ENCODE assay signal across 1 cellular context in the genomic region with DNA sequence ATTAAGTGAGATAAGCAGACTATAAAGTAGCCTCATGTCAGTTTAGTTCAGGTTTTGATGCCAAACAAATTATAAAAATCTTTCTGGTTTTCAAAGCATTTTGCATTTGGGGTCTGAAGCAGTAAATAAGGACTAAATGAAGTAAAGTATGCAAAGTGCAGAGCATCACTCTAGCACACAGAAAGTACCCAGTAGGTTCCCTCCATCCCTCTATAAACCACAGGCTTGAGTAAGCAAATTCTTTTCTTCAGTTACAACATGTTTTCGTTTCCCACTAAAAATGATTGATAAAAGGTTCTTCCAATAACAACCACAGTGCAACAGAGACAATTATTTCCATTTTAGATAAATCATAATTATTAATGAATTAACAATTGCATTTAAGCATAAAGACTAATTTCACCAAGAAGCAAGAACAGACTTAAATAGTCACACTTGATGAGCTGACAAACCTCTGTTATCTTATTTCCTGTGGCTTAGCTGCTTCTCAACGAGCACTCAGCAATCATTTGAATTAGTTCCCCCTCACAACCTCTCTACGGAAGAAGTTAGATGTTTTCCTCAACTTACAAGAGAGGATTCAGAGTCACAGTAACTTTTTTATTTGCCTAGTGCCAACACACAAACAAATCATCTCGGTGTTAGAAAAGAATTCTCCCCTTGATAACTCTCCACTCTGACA.
TF ChIP-seq lines count a peak whose summit lies in the region.

No MANE protein-coding gene starts in this region.

TF ChIP-seq in K562, 482 proteins besides CTCF, POLR2A, EP300 and RAD21 (continued from another document):
- TF ChIP-seq, protein P1, sequence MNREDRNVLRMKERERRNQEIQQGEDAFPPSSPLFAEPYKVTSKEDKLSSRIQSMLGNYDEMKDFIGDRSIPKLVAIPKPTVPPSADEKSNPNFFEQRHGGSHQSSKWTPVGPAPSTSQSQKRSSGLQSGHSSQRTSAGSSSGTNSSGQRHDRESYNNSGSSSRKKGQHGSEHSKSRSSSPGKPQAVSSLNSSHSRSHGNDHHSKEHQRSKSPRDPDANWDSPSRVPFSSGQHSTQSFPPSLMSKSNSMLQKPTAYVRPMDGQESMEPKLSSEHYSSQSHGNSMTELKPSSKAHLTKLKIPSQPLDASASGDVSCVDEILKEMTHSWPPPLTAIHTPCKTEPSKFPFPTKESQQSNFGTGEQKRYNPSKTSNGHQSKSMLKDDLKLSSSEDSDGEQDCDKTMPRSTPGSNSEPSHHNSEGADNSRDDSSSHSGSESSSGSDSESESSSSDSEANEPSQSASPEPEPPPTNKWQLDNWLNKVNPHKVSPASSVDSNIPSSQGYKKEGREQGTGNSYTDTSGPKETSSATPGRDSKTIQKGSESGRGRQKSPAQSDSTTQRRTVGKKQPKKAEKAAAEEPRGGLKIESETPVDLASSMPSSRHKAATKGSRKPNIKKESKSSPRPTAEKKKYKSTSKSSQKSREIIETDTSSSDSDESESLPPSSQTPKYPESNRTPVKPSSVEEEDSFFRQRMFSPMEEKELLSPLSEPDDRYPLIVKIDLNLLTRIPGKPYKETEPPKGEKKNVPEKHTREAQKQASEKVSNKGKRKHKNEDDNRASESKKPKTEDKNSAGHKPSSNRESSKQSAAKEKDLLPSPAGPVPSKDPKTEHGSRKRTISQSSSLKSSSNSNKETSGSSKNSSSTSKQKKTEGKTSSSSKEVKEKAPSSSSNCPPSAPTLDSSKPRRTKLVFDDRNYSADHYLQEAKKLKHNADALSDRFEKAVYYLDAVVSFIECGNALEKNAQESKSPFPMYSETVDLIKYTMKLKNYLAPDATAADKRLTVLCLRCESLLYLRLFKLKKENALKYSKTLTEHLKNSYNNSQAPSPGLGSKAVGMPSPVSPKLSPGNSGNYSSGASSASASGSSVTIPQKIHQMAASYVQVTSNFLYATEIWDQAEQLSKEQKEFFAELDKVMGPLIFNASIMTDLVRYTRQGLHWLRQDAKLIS (CRISPR knock-in tag; IDR thresholded peaks at IDR 0.05) = no peak
- TF ChIP-seq MTA1 (IDR thresholded peaks at IDR 0.05; ENCODE audit: borderline replicate concordance) = no peak
- TF ChIP-seq, protein P2, sequence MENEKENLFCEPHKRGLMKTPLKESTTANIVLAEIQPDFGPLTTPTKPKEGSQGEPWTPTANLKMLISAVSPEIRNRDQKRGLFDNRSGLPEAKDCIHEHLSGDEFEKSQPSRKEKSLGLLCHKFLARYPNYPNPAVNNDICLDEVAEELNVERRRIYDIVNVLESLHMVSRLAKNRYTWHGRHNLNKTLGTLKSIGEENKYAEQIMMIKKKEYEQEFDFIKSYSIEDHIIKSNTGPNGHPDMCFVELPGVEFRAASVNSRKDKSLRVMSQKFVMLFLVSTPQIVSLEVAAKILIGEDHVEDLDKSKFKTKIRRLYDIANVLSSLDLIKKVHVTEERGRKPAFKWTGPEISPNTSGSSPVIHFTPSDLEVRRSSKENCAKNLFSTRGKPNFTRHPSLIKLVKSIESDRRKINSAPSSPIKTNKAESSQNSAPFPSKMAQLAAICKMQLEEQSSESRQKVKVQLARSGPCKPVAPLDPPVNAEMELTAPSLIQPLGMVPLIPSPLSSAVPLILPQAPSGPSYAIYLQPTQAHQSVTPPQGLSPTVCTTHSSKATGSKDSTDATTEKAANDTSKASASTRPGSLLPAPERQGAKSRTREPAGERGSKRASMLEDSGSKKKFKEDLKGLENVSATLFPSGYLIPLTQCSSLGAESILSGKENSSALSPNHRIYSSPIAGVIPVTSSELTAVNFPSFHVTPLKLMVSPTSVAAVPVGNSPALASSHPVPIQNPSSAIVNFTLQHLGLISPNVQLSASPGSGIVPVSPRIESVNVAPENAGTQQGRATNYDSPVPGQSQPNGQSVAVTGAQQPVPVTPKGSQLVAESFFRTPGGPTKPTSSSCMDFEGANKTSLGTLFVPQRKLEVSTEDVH (IDR thresholded peaks at IDR 0.05; ENCODE audit: low read depth, partially characterized antibody) = no peak
- TF ChIP-seq, protein P3, sequence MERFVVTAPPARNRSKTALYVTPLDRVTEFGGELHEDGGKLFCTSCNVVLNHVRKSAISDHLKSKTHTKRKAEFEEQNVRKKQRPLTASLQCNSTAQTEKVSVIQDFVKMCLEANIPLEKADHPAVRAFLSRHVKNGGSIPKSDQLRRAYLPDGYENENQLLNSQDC (CRISPR knock-in tag; IDR thresholded peaks at IDR 0.05) = no peak
- no peak for TF ChIP-seq HEY1 (CRISPR knock-in tag; IDR thresholded peaks at IDR 0.05; ENCODE audit: borderline replicate concordance)
- no peak for TF ChIP-seq ZNF76 (CRISPR knock-in tag; IDR thresholded peaks at IDR 0.05; ENCODE audit: borderline replicate concordance)
- no peak for TF ChIP-seq PHTF2 (CRISPR knock-in tag; IDR thresholded peaks at IDR 0.05)
- TF ChIP-seq PCBP2 (IDR thresholded peaks at IDR 0.05; ENCODE audit: low read depth, low read length, poor library complexity, severe bottlenecking) = no peak
- TF ChIP-seq ZNF184 (CRISPR knock-in tag; IDR thresholded peaks at IDR 0.05) = no peak
- no peak for TF ChIP-seq EZH2 (IDR thresholded peaks at IDR 0.05; ENCODE audit: borderline replicate concordance, low read depth, low read length)
- no peak for TF ChIP-seq SREBF1 (IDR thresholded peaks at IDR 0.05; ENCODE audit: borderline replicate concordance, low read depth, low read length)
- TF ChIP-seq NFIC (IDR thresholded peaks at IDR 0.05) = no peak
